In the genomic region with DNA sequence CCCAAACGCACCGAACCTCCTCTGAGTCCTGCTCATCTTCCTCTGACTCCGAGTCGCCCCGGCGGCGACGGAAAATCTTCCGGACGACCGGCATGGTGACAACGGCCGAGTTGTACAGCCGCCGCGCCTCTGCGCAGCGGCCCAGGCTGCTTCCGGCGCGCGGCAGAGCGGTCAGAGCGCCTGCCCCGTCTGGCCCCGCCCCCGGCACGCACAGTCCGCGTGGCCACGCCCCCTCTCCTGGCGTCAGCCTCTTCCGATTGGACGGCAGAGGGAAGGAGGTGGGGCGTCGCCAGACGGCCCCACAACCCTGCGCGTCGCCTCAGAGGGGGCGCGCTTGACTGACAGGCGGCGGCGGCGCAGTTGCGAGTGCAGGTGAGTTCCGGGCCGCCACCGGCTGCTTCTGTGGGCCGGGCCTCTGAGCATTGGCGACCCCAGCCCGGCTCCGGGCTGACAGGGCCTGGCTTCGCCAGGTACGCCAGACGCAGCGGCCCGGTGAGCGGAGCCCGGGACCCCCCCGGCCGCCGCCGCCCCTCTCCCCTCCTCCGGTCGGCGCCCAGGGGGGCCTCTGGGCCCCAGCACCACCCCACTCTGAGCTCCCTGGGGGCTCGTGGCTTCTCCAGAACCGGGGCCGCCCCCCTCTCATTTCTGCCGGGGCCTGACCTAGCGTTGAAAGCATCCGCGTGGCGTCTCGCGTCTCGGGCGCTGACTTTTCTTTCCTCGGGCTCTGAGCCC, we compare ENCODE assay signal across 8 cellular contexts.
DNase-seq lines count a peak whose midpoint lies in the region; ATAC-seq and FAIRE-seq lines count a peak whose summit lies in the region.

A gene with protein sequence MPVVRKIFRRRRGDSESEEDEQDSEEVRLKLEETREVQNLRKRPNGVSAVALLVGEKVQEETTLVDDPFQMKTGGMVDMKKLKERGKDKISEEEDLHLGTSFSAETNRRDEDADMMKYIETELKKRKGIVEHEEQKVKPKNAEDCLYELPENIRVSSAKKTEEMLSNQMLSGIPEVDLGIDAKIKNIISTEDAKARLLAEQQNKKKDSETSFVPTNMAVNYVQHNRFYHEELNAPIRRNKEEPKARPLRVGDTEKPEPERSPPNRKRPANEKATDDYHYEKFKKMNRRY (minus strand): TSS at position 148 of the 732 bp plus-strand sequence. CDS start 54 bp downstream, at position 94.
A gene (plus strand): TSS at position 331 of the 732 bp plus-strand sequence. CDS start 17,098 bp downstream, outside the sequence.

- H3K27ac ChIP-seq in effector memory CD4-positive, alpha-beta T cell (ENCODE audit: insufficient read depth, low read length, poor library complexity, severe bottlenecking) = peak within 1 kb of the TSS; percentile 92

- H3K9me3 Mint-ChIP-seq in memory B cell = no peaks in the 10 kb centered on the region

- peak; percentile 40 for FAIRE-seq in HTR-8/SVneo (lab: Jason Lieb, UNC)

- no peaks in the 10 kb centered on the region for H3K27me3 Mint-ChIP-seq in memory B cell

- no peaks in the 10 kb centered on the region for H3K27me3 ChIP-seq in effector memory CD4-positive, alpha-beta T cell (replicated peaks; ENCODE audit: control insufficient read depth, insufficient read depth, low read length, poor library complexity, severe bottlenecking)

- H3K4me1 ChIP-seq in effector memory CD4-positive, alpha-beta T cell (ENCODE audit: control insufficient read depth, insufficient read depth, low read length, poor library complexity, severe bottlenecking) = peaks cover 46% of the 10 kb centered on the region

- peaks cover 34% of the 10 kb centered on the region for H3K4me1 Mint-ChIP-seq in memory B cell

- peaks cover 10% of the 10 kb centered on the region for H3K36me3 Mint-ChIP-seq in memory B cell

- peak within 1 kb of the TSS; percentile 94 for H3K27ac Mint-ChIP-seq in memory B cell

- peak within 1 kb of the TSS; percentile 96 for H3K4me3 Mint-ChIP-seq in memory B cell

- H3K36me3 ChIP-seq in effector memory CD4-positive, alpha-beta T cell (ENCODE audit: control insufficient read depth, insufficient read depth, low read length) = peaks cover 31% of the 10 kb centered on the region

- peak; percentile 99 for DNase-seq in COLO668 (lab: John Stamatoyannopoulos, UW; ENCODE audit: unreplicated experiment)
- DNase-seq in HTR-8/SVneo (ENCODE audit: insufficient read length, low spot score) = peak; percentile 88
- DNase-seq in NOMO-1 treated with DMSO at 0.1 percent for 48 hours (lab: John Stamatoyannopoulos, UW; ENCODE audit: unreplicated experiment) = peak; percentile 96
- DNase-seq in activated CD8-positive, alpha-beta memory T cell treated with anti-CD3 and anti-CD28 coated beads for 4 hours (ENCODE audit: low read depth in 2 of 2) = peak; percentile 91 to 93
- DNase-seq in effector memory CD4-positive, alpha-beta T cell = peak; percentile 94 to 97 (median 95)
- peak; percentile 95 to 96 for DNase-seq in memory B cell (ENCODE audit: low spot score in 2 of 2)
- DNase-seq in stimulated activated CD8-positive, alpha-beta memory T cell treated with anti-CD3 and anti-CD28 coated beads, Interleukin-12 subunit alpha, Interleukin-12 subunit beta, amount 100 ng/mL, for 1 hour (ENCODE audit: low read depth) = peak; percentile 93

- peak; percentile 85 for ATAC-seq in GM21367 (IDR thresholded peaks at IDR 0.05; ENCODE audit: unreplicated experiment)
- ATAC-seq in memory B cell (ENCODE audit: low read depth) = peak; percentile 90

- peak within 1 kb of the TSS; percentile 97 for H3K4me3 ChIP-seq in effector memory CD4-positive, alpha-beta T cell (ENCODE audit: insufficient read depth, low read depth, low read length, poor library complexity, severe bottlenecking)

- no peaks in the 10 kb centered on the region for H3K9me3 ChIP-seq in effector memory CD4-positive, alpha-beta T cell (ENCODE audit: control insufficient read depth, low read length)

Comparison
In these comparisons a context has a peak if more than half of its experiments do, and no peak if none do; other contexts are left out.
1. Peak in every context shown above with its lines: DNase-seq, ATAC-seq, H3K4me3 ChIP-seq and H3K27ac ChIP-seq.